In genomic region chr15:62359416-62359815, GRCh38 we compare ENCODE assay signal across 32 cellular contexts.
"Had no signal": no experiment of that assay in that cellular context is flagged by ENCODE, and none has a peak within 500 bp of the region (broad histone marks: within the 10 kb centered on the region; RNA-seq: fewer than 3 reads in every experiment).

No MANE protein-coding gene starts in this region.

- H3K4me3 Mint-ChIP-seq: activated CD4-positive, alpha-beta T cell treated with anti-CD3 and anti-CD28 coated beads for 36 hours; activated CD4-positive, alpha-beta T cell treated with anti-CD3 and anti-CD28 coated beads, Interleukin-2, amount 10 ng/mL, durations not matched to agents 7 days and 5 days; activated CD8-positive, alpha-beta T cell treated with anti-CD3 and anti-CD28 coated beads for 36 hours; activated naive CD4-positive, alpha-beta T cell treated with anti-CD3 and anti-CD28 coated beads for 36 hours; activated naive CD4-positive, alpha-beta T cell treated with anti-CD3 and anti-CD28 coated beads, Interleukin-2, amount 50 U/mL, for 24 hours; activated naive CD8-positive, alpha-beta T cell treated with anti-CD3 and anti-CD28 coated beads for 36 hours; activated naive CD8-positive, alpha-beta T cell treated with anti-CD3 and anti-CD28 coated beads, Interleukin-2, amount 50 U/mL, for 24 hours; activated T-helper 1 cell treated with anti-CD3 and anti-CD28 coated beads, Interleukin-12 subunit alpha, Interleukin-12 subunit beta, Interleukin-2, Interleukin-4 antibody, amounts not matched to agents 30 ng/mL and 10 ng/mL and 1 ng/mL, durations not matched to agents 14 hours and 24 hours and 36 hours; dendritic cell treated with granulocyte-macrophage colony-stimulating factor and Interleukin-4, amounts not matched to agents 40 ng/mL and 50 ng/mL, for 4 days; endodermal cell; T-cell had no signal

- H3K9me3 Mint-ChIP-seq: activated CD4-positive, alpha-beta T cell treated with anti-CD3 and anti-CD28 coated beads, Interleukin-2, amount 10 ng/mL, durations not matched to agents 7 days and 5 days; activated CD8-positive, alpha-beta T cell treated with anti-CD3 and anti-CD28 coated beads for 36 hours; activated naive CD4-positive, alpha-beta T cell treated with anti-CD3 and anti-CD28 coated beads for 36 hours; activated naive CD4-positive, alpha-beta T cell treated with anti-CD3 and anti-CD28 coated beads, Interleukin-2, amount 50 U/mL, for 24 hours; activated naive CD8-positive, alpha-beta T cell treated with anti-CD3 and anti-CD28 coated beads for 36 hours; activated naive CD8-positive, alpha-beta T cell treated with anti-CD3 and anti-CD28 coated beads, Interleukin-2, amount 50 U/mL, for 24 hours; activated T-helper 1 cell treated with anti-CD3 and anti-CD28 coated beads, Interleukin-12 subunit alpha, Interleukin-12 subunit beta, Interleukin-2, Interleukin-4 antibody, amounts not matched to agents 30 ng/mL and 10 ng/mL and 1 ng/mL, durations not matched to agents 14 hours and 24 hours and 36 hours; activated T-helper 2 cell treated with anti-CD3 and anti-CD28 coated beads, Interferon-gamma antibody, Interleukin-2, Interleukin-4, amounts not matched to agents 10 μg/mL and 5 μg/mL and 100 μg/mL, durations not matched to agents 14 hours and 24 hours and 36 hours; dendritic cell treated with granulocyte-macrophage colony-stimulating factor and Interleukin-4, amounts not matched to agents 40 ng/mL and 50 ng/mL, for 4 days; endodermal cell; T-cell had no signal

- H3K4me1 ChIP-seq: adrenal gland, heart left ventricle had no signal

- H3K4me3 ChIP-seq: adrenal gland, coronary artery, dorsolateral prefrontal cortex, heart left ventricle had no signal

- DNase-seq: activated CD4-positive, alpha-beta T cell treated with anti-CD3 and anti-CD28 coated beads for 36 hours; activated CD4-positive, alpha-beta T cell treated with anti-CD3 and anti-CD28 coated beads, Interleukin-2, amount 10 ng/mL, durations not matched to agents 7 days and 5 days; activated CD4-positive, alpha-beta T cell treated with anti-CD3 and anti-CD28 coated beads, Interleukin-2, amount 50 U/mL, for 48 hours; activated CD4-positive, CD25-positive, alpha-beta regulatory T cell; activated CD4-positive, CD25-positive, alpha-beta regulatory T cell treated with anti-CD3 and anti-CD28 coated beads, Interleukin-2, amount 50 U/mL, for 72 hours; activated CD8-positive, alpha-beta memory T cell treated with anti-CD3 and anti-CD28 coated beads for 24 hours; activated CD8-positive, alpha-beta T cell treated with anti-CD3 and anti-CD28 coated beads for 36 hours; activated effector memory CD4-positive, alpha-beta T cell treated with anti-CD3 and anti-CD28 coated beads, Interleukin-2, amount 50 U/mL, for 16 hours; activated naive CD4-positive, alpha-beta T cell treated with anti-CD3 and anti-CD28 coated beads for 36 hours; activated naive CD8-positive, alpha-beta T cell treated with anti-CD3 and anti-CD28 coated beads for 36 hours; activated naive CD8-positive, alpha-beta T cell treated with anti-CD3 and anti-CD28 coated beads, Interleukin-2, amount 50 U/mL, for 24 hours; activated T-cell treated with anti-CD3 and anti-CD28 coated beads, Interleukin-2, amount 50 U/mL, for 48 hours; adrenal gland; amygdala; aorta; brain microvascular endothelial cell; central memory CD4-positive, alpha-beta T cell; cerebellar nuclear complex; dorsolateral prefrontal cortex; effector memory CD4-positive, alpha-beta T cell; endodermal cell; foreskin fibroblast; glutamatergic neuron; heart left ventricle; SW 1271; T-cell; T-helper 2 cell had no signal

- H3K36me3 ChIP-seq: adrenal gland, brain microvascular endothelial cell, heart left ventricle had no signal

- H3K27ac Mint-ChIP-seq: activated CD4-positive, alpha-beta T cell treated with anti-CD3 and anti-CD28 coated beads for 36 hours; activated CD4-positive, alpha-beta T cell treated with anti-CD3 and anti-CD28 coated beads, Interleukin-2, amount 10 ng/mL, durations not matched to agents 7 days and 5 days; activated CD8-positive, alpha-beta T cell treated with anti-CD3 and anti-CD28 coated beads for 36 hours; activated naive CD4-positive, alpha-beta T cell treated with anti-CD3 and anti-CD28 coated beads for 36 hours; activated naive CD4-positive, alpha-beta T cell treated with anti-CD3 and anti-CD28 coated beads, Interleukin-2, amount 50 U/mL, for 24 hours; activated naive CD8-positive, alpha-beta T cell treated with anti-CD3 and anti-CD28 coated beads for 36 hours; activated naive CD8-positive, alpha-beta T cell treated with anti-CD3 and anti-CD28 coated beads, Interleukin-2, amount 50 U/mL, for 24 hours; activated T-helper 1 cell treated with anti-CD3 and anti-CD28 coated beads, Interleukin-12 subunit alpha, Interleukin-12 subunit beta, Interleukin-2, Interleukin-4 antibody, amounts not matched to agents 30 ng/mL and 10 ng/mL and 1 ng/mL, durations not matched to agents 14 hours and 24 hours and 36 hours; activated T-helper 2 cell treated with anti-CD3 and anti-CD28 coated beads, Interferon-gamma antibody, Interleukin-2, Interleukin-4, amounts not matched to agents 10 μg/mL and 5 μg/mL and 100 μg/mL, durations not matched to agents 14 hours and 24 hours and 36 hours; dendritic cell treated with granulocyte-macrophage colony-stimulating factor and Interleukin-4, amounts not matched to agents 40 ng/mL and 50 ng/mL, for 4 days; endodermal cell; T-cell had no signal

- H3K9me3 ChIP-seq: adrenal gland, heart left ventricle had no signal

- H3K27me3 ChIP-seq: brain microvascular endothelial cell had no signal

- H3K36me3 Mint-ChIP-seq: activated naive CD4-positive, alpha-beta T cell treated with anti-CD3 and anti-CD28 coated beads, Interleukin-2, amount 50 U/mL, for 24 hours; activated naive CD8-positive, alpha-beta T cell treated with anti-CD3 and anti-CD28 coated beads for 36 hours; T-cell had no signal

- H3K27ac ChIP-seq: adrenal gland, brain microvascular endothelial cell, coronary artery, dorsolateral prefrontal cortex, heart left ventricle had no signal

- H3K4me1 Mint-ChIP-seq: activated CD4-positive, alpha-beta T cell treated with anti-CD3 and anti-CD28 coated beads for 36 hours; activated CD4-positive, alpha-beta T cell treated with anti-CD3 and anti-CD28 coated beads, Interleukin-2, amount 10 ng/mL, durations not matched to agents 7 days and 5 days; activated naive CD4-positive, alpha-beta T cell treated with anti-CD3 and anti-CD28 coated beads, Interleukin-2, amount 50 U/mL, for 24 hours; activated naive CD8-positive, alpha-beta T cell treated with anti-CD3 and anti-CD28 coated beads for 36 hours; activated naive CD8-positive, alpha-beta T cell treated with anti-CD3 and anti-CD28 coated beads, Interleukin-2, amount 50 U/mL, for 24 hours; endodermal cell; T-cell had no signal
